ENCODE assay signal across 8 cellular contexts in genomic region chr6:135183532-135184440, GRCh38. TPM values are rescaled to one million over a fixed set of nuclear protein-coding genes. Genes with fewer than 3 reads are reported as not detected.
DNase-seq lines count a peak whose midpoint lies in the region; ATAC-seq and TF ChIP-seq lines count a peak whose summit lies in the region.

No MANE protein-coding gene starts in this region.

- no peak overlapping the region for H3K27ac ChIP-seq in lung (ENCODE audit: low read depth in 1 of 2, low read length in 1 of 2)

- H3K9me3 ChIP-seq in lung (ENCODE audit: control insufficient read depth in 2 of 2, insufficient read depth in 1 of 2, low read length in 1 of 2): no peaks in the 10 kb centered on the region

- no peak overlapping the region for H3K4me3 ChIP-seq in WI38 (ENCODE audit: low read depth, low read length)
- H3K4me3 ChIP-seq in lung: no peak overlapping the region

- no peaks in the 10 kb centered on the region for H3K27me3 ChIP-seq in lung (ENCODE audit: control insufficient read depth, insufficient read depth)

- DNase-seq in NCI-H1092 treated with DMSO at 0.1 percent for 48 hours (lab: John Stamatoyannopoulos, UW) (peak; percentile 14), NCI-H1092 (lab: John Stamatoyannopoulos, UW) (no peak), NCI-H146 (lab: John Stamatoyannopoulos, UW) (peak; percentile 81), lung (ENCODE audit: low spot score) (peak; percentile 46)
- DNase-seq in central memory CD4-positive, alpha-beta T cell: peak; percentile 61
- DNase-seq in stimulated activated CD8-positive, alpha-beta memory T cell treated with anti-CD3 and anti-CD28 coated beads, Interleukin-4, amount 100 ng/mL, for 24 hours (ENCODE audit: low read depth): peak; percentile 59

- peak; percentile 43 for ATAC-seq in HG02798 (IDR thresholded peaks at IDR 0.05; ENCODE audit: poor library complexity, unreplicated experiment)
- no peak for ATAC-seq in lung (ENCODE audit: insufficient read depth, low FRiP score)

- WGBS in lung, 2 donors: 3 to 9% methylated on average over 19 of the region's 19 CpGs

- H3K36me3 ChIP-seq in lung (ENCODE audit: control insufficient read depth in 2 of 2, insufficient read depth in 2 of 2, low read length in 2 of 2): no peaks in the 10 kb centered on the region

- TF ChIP-seq CTCF in WI38 (IDR thresholded peaks at IDR 0.05; ENCODE audit: low read depth, low read length): peak; percentile 23; the same call in 1 of the 2 replicates
- TF ChIP-seq CTCF in lung (IDR thresholded peaks at IDR 0.05; ENCODE audit: control extremely low read depth, extremely low read depth): peak; percentile 19

- peaks cover 3 to 9% of the 10 kb centered on the region in 2 donors for H3K4me1 ChIP-seq in lung (ENCODE audit: control insufficient read depth in 2 of 2, insufficient read depth in 2 of 2, low read length in 2 of 2)

RNA-seq across cellular contexts. Expression of gene MYB, which starts 2.7 kb away (rescaled TPM):
- total RNA-seq in lung: 10 to 100 TPM in 1 of 2 donors, 1 to 10 TPM in 1; 7.6 to 11.3 TPM
- 1 to 10 TPM; 1.3 to 1.7 TPM for polyA plus RNA-seq in lung
